In the genomic region with DNA sequence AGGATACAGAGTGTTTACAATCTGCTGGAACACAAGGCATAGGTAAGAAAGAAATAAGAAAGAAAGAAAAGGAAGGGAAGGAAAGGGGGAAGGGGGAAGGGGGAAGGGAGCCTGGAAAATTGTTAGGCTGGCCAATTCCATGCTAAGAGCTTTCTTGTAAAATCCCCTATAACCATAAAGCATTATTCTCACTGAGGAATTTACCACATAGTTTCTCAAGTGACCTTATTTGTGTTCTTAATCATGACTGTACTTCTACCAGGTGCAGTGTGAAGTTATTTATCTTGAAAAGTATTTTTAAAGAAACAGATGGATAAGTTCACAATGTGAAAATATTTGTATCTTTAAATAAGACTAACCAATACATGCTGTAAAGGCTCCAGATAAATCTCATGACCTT, we compare ENCODE assay signal across 22 cellular contexts.
"Had no signal": no experiment of that assay in that cellular context is flagged by ENCODE, and none has a peak within 500 bp of the region (broad histone marks: within the 10 kb centered on the region; RNA-seq: fewer than 3 reads in every experiment).

No MANE protein-coding gene starts in this region.

- H3K9me3 ChIP-seq: colonic mucosa, heart left ventricle, neutrophil, psoas muscle, suprapubic skin, thyroid gland had no signal

- H3K27ac ChIP-seq: colonic mucosa, foreskin keratinocyte, heart left ventricle, psoas muscle, suprapubic skin, thyroid gland had no signal

- H3K27me3 ChIP-seq: colonic mucosa, foreskin keratinocyte, heart left ventricle, neutrophil, suprapubic skin, thyroid gland had no signal

- ATAC-seq: foreskin keratinocyte; heart left ventricle; left ventricle myocardium superior; naive thymus-derived CD4-positive, alpha-beta T cell; psoas muscle; stimulated activated effector memory CD8-positive, alpha-beta T cell treated with anti-CD3 and anti-CD28 coated beads, Interleukin-12 subunit alpha, Interleukin-12 subunit beta, amount 100 ng/mL, for 72 hours; stimulated activated naive CD8-positive, alpha-beta T cell treated with anti-CD3 and anti-CD28 coated beads, Interleukin-15, Interleukin-2, amounts not matched to agents 100 U/mL and 50 U/mL, for 24 hours had no signal

- H3K36me3 ChIP-seq: colonic mucosa, thyroid gland had no signal

- DNase-seq: cerebellar nuclear complex; colonic mucosa; dermis blood vessel endothelial cell; effector CD4-positive, alpha-beta T cell; endodermal cell; erythroblast; foreskin keratinocyte; heart left ventricle; hypothalamus; islet precursor cell; left colon; left ventricle myocardium superior; naive thymus-derived CD4-positive, alpha-beta T cell; psoas muscle; stimulated activated CD4-positive, alpha-beta T cell treated with anti-CD3 and anti-CD28 coated beads, Interleukin-4, amount 100 ng/mL, for 1 hour; stimulated activated CD8-positive, alpha-beta memory T cell treated with anti-CD3 and anti-CD28 coated beads, Interleukin-4, amount 100 ng/mL, for 48 hours; stimulated activated naive CD8-positive, alpha-beta T cell treated with anti-CD3 and anti-CD28 coated beads, Interleukin-15, Interleukin-2, amounts not matched to agents 100 U/mL and 50 U/mL, for 24 hours; thyroid gland had no signal

- H3K4me1 ChIP-seq: colonic mucosa, foreskin keratinocyte, heart left ventricle, psoas muscle, thyroid gland had no signal

- H3K4me3 ChIP-seq: colonic mucosa, heart left ventricle, lung, psoas muscle, suprapubic skin, thyroid gland had no signal
